22 cellular contexts compared by ENCODE assay signal in genomic region chr1:115536279-115536816, GRCh38.
DNase-seq lines count a peak whose midpoint lies in the region; ATAC-seq, FAIRE-seq and TF ChIP-seq lines count a peak whose summit lies in the region.
"Had no signal": no experiment of that assay in that cellular context is flagged by ENCODE, and none has a peak within 500 bp of the region (broad histone marks: within the 10 kb centered on the region; RNA-seq: fewer than 3 reads in every experiment).

No MANE protein-coding gene starts in this region.

- H3K36me3 ChIP-seq in RWPE2 (ENCODE audit: low read depth): no peaks in the 10 kb centered on the region
- H3K36me3 ChIP-seq in endodermal cell (ENCODE audit: control insufficient read depth, insufficient read depth, low read length): no peaks in the 10 kb centered on the region
- H3K36me3 ChIP-seq in keratinocyte (ENCODE audit: control insufficient read depth in 2 of 2, extremely low read depth in 1 of 2, insufficient read depth in 2 of 2, low read length in 2 of 2): no peaks in the 10 kb centered on the region
- no peaks in the 10 kb centered on the region; the same call in 1 of the 2 replicates for H3K36me3 ChIP-seq in H7 (replicated peaks; ENCODE audit: control insufficient read depth, insufficient read depth, low read length)
- H3K36me3 ChIP-seq: BE2C, HAP-1 had no signal

- no peaks in the 10 kb centered on the region for H3K9me3 ChIP-seq in RWPE2 (ENCODE audit: severe bottlenecking)
- peaks cover 26% of the 10 kb centered on the region for H3K9me3 ChIP-seq in endodermal cell (ENCODE audit: control insufficient read depth, low read length)
- no peaks in the 10 kb centered on the region for H3K9me3 ChIP-seq in keratinocyte (ENCODE audit: control insufficient read depth, low read depth, low read length)
- H3K9me3 ChIP-seq: BE2C, HAP-1 had no signal

- WGBS in endodermal cell (ENCODE audit: insufficient coverage in 1 of 2, insufficient read length in 1 of 2), 2 experiments: 73 to 80% methylated on average over 4 of the region's 4 CpGs

- H4K20me1 ChIP-seq in keratinocyte (ENCODE audit: control insufficient read depth, extremely low read depth, insufficient read depth, low read length): no peaks in the 10 kb centered on the region

- H3K9me1 ChIP-seq in keratinocyte (ENCODE audit: control insufficient read depth, extremely low read depth, insufficient read depth, low read length): no peaks in the 10 kb centered on the region

- no peak overlapping the region for H3K4me3 Mint-ChIP-seq in endodermal cell
- H3K4me3 Mint-ChIP-seq: CD4-positive, CD25-positive, alpha-beta regulatory T cell; CD8-positive, alpha-beta memory T cell; IgD-negative memory B cell had no signal

- dilution Hi-C loops in keratinocyte (cut with MboI; ENCODE audit: extremely low pct_ligation_motif_present, low sequenced_read_pairs): no loop called here

- H3K27me3 ChIP-seq in RWPE2 (ENCODE audit: insufficient read depth, poor library complexity, severe bottlenecking) (no peaks in the 10 kb centered on the region), endodermal cell (ENCODE audit: control insufficient read depth, insufficient read depth, low read length, poor library complexity, severe bottlenecking) (no peaks in the 10 kb centered on the region), keratinocyte (ENCODE audit: control insufficient read depth, extremely low read depth, insufficient read depth, low read length) (no peaks in the 10 kb centered on the region), H7 (ENCODE audit: control insufficient read depth, insufficient read depth, low read length) (no peaks in the 10 kb centered on the region)
- H3K27me3 ChIP-seq: BE2C had no signal

- H3K27ac ChIP-seq in RWPE2 (ENCODE audit: poor library complexity, severe bottlenecking) (no peak overlapping the region), endodermal cell (ENCODE audit: low read depth, low read length) (no peak overlapping the region), keratinocyte (ENCODE audit: control insufficient read depth, insufficient read depth, low read length) (no peak overlapping the region)

- H3K4me2 ChIP-seq in keratinocyte (ENCODE audit: control insufficient read depth, extremely low read depth, insufficient read depth, low read depth, low read length): no peak overlapping the region

- H3K36me3 Mint-ChIP-seq in endodermal cell (ENCODE audit: low read depth): no peaks in the 10 kb centered on the region
- H3K36me3 Mint-ChIP-seq: CD8-positive, alpha-beta memory T cell; IgD-negative memory B cell had no signal

- no peaks in the 10 kb centered on the region for H3K79me2 ChIP-seq in keratinocyte (ENCODE audit: control insufficient read depth, insufficient read depth, low read length)

- peak; percentile 49 for FAIRE-seq in keratinocyte (lab: Jason Lieb, UNC)
- FAIRE-seq: A204.1, GM12878, HepG2 had no signal

- H3K9ac ChIP-seq in endodermal cell (ENCODE audit: extremely low read depth, low read length, poor library complexity, severe bottlenecking): peak overlapping the region; percentile 32
- no peak overlapping the region for H3K9ac ChIP-seq in keratinocyte (ENCODE audit: control insufficient read depth, extremely low read depth, insufficient read depth, low read length)

- ATAC-seq in RWPE2 (ENCODE audit: low read depth): peak; percentile 52; the same call in 1 of the 3 replicates
- no peak for ATAC-seq in GM19395 (IDR thresholded peaks at IDR 0.05; ENCODE audit: unreplicated experiment)
- ATAC-seq: GM12878, HepG2 had no signal

- no peak for DNase-seq in RWPE2 (ENCODE audit: low spot score)
- peak; percentile 65 for DNase-seq in endodermal cell
- no peak for DNase-seq in keratinocyte (ENCODE audit: low read depth, low spot score)
- no peak for DNase-seq in H7
- DNase-seq in NCI-H446 (lab: John Stamatoyannopoulos, UW): no peak
- DNase-seq: ACHN; BE2C; C1 segment of cervical spinal cord; CD4-positive, CD25-positive, alpha-beta regulatory T cell; CD8-positive, alpha-beta memory T cell; COR-L47; DMS 273 treated with DMSO at 0.1 percent for 48 hours; DMS53; DND-41; EL; GOT3 had no signal

- peaks cover 54% of the 10 kb centered on the region for H3K4me1 Mint-ChIP-seq in endodermal cell
- H3K4me1 Mint-ChIP-seq: IgD-negative memory B cell had no signal

- TF ChIP-seq CTCF in RWPE2 (IDR thresholded peaks at IDR 0.05; ENCODE audit: poor library complexity, severe bottlenecking): no peak
- TF ChIP-seq CTCF in endodermal cell (conservative IDR thresholded peaks at IDR 0.05): no peak
- no peak for TF ChIP-seq CTCF in keratinocyte (optimal IDR thresholded peaks at IDR 0.05 in 1 of 3, IDR thresholded peaks at IDR 0.05 in 1 of 3, conservative IDR thresholded peaks at IDR 0.05 in 1 of 3; ENCODE audit: extremely low read depth in 1 of 3, insufficient read depth in 2 of 3, low read length in 3 of 3)

- H3K9me3 Mint-ChIP-seq in endodermal cell: peaks cover 17% of the 10 kb centered on the region
- H3K9me3 Mint-ChIP-seq: CD4-positive, CD25-positive, alpha-beta regulatory T cell; CD8-positive, alpha-beta memory T cell had no signal

- no peak overlapping the region for H3K4me3 ChIP-seq in RWPE2 (ENCODE audit: severe bottlenecking)
- peak overlapping the region; percentile 56 for H3K4me3 ChIP-seq in endodermal cell (ENCODE audit: low read length)
- H3K4me3 ChIP-seq in keratinocyte (ENCODE audit: control insufficient read depth in 2 of 3, extremely low read depth in 1 of 3, insufficient read depth in 2 of 3, low read depth in 1 of 3, low read length in 3 of 3): no peak overlapping the region
- H3K4me3 ChIP-seq in H7 (ENCODE audit: insufficient read depth, low read depth, low read length): no peak overlapping the region
- H3K4me3 ChIP-seq: GM12878, HAP-1 had no signal

- H2AFZ ChIP-seq in keratinocyte (ENCODE audit: control insufficient read depth, low read length): peak overlapping the region; percentile 18

- H3K27me3 Mint-ChIP-seq in endodermal cell (ENCODE audit: insufficient read depth): no peaks in the 10 kb centered on the region
- H3K27me3 Mint-ChIP-seq: CD4-positive, CD25-positive, alpha-beta regulatory T cell had no signal

- peak overlapping the region; percentile 94 for H3K27ac Mint-ChIP-seq in endodermal cell
- H3K27ac Mint-ChIP-seq: CD4-positive, CD25-positive, alpha-beta regulatory T cell; CD8-positive, alpha-beta memory T cell; IgD-negative memory B cell had no signal

- peaks cover 5% of the 10 kb centered on the region for H3K4me1 ChIP-seq in RWPE2 (ENCODE audit: insufficient read depth, poor library complexity, severe bottlenecking)
- H3K4me1 ChIP-seq in endodermal cell (ENCODE audit: control insufficient read depth, insufficient read depth, low read length): peaks cover 22% of the 10 kb centered on the region
- H3K4me1 ChIP-seq in keratinocyte (ENCODE audit: control insufficient read depth, extremely low read depth, insufficient read depth, low read length): peaks cover 12% of the 10 kb centered on the region
- H3K4me1 ChIP-seq: BE2C, HAP-1 had no signal
